ENCODE assay signal across 14 cellular contexts in genomic region chr10:77710081-77710551, GRCh38.
DNase-seq lines count a peak whose midpoint lies in the region; ATAC-seq and TF ChIP-seq lines count a peak whose summit lies in the region.
"Had no signal": no experiment of that assay in that cellular context is flagged by ENCODE, and none has a peak within 500 bp of the region (broad histone marks: within the 10 kb centered on the region; RNA-seq: fewer than 3 reads in every experiment).

No MANE protein-coding gene starts in this region.

- H3K56ac ChIP-seq in H9 (ENCODE audit: insufficient read length, low read depth, low read length): no peak overlapping the region

- H3K23ac ChIP-seq in H9 (ENCODE audit: insufficient read length, low read depth, low read length): no peak overlapping the region

- peak; percentile 44 for DNase-seq in activated CD4-positive, alpha-beta T cell treated with anti-CD3 and anti-CD28 coated beads for 36 hours
- no peak for DNase-seq in activated CD4-positive, alpha-beta T cell treated with anti-CD3 and anti-CD28 coated beads for 4 hours
- DNase-seq in H9 (peak; percentile 72), T-helper 17 cell (no peak), NCI-H2196 (lab: John Stamatoyannopoulos, UW; ENCODE audit: unreplicated experiment) (no peak), NCI-H748 treated with DMSO at 0.1 percent for 48 hours (lab: John Stamatoyannopoulos, UW) (no peak), mucosa of descending colon (no peak)
- peak; percentile 12 to 18 for DNase-seq in stimulated activated CD8-positive, alpha-beta memory T cell treated with anti-CD3 and anti-CD28 coated beads, Interleukin-2, amount 100 ng/mL, for 48 hours (ENCODE audit: low read depth in 2 of 2)
- DNase-seq: HFFc6; immature natural killer cell; naive thymus-derived CD4-positive, alpha-beta T cell; NCI-H2029 treated with DMSO at 0.1 percent for 48 hours had no signal

- no peak overlapping the region for H2AK5ac ChIP-seq in H9 (ENCODE audit: insufficient read length, low read length)

- peaks cover 8% of the 10 kb centered on the region for H3K23me2 ChIP-seq in H9 (ENCODE audit: insufficient read length, low read depth, low read length, poor library complexity, severe bottlenecking)

- no peak overlapping the region for H3K18ac ChIP-seq in H9 (ENCODE audit: insufficient read length, low read depth, low read length)

- H4K91ac ChIP-seq in H9 (ENCODE audit: insufficient read length, low read depth, low read length): no peak overlapping the region

- no peak overlapping the region for H3K4me3 Mint-ChIP-seq in activated CD4-positive, alpha-beta T cell treated with anti-CD3 and anti-CD28 coated beads for 36 hours
- peak overlapping the region; percentile 35 to 48; a peak in 3 of 5 replicates for H3K4me3 Mint-ChIP-seq in H9
- H3K4me3 Mint-ChIP-seq in T-helper 17 cell: peak overlapping the region; percentile 86

- H3K4me1 ChIP-seq in H9 (ENCODE audit: insufficient read depth, low read length): peaks cover 9% of the 10 kb centered on the region; the same call in 1 of the 2 replicates
- no peaks in the 10 kb centered on the region for H3K4me1 ChIP-seq in mucosa of descending colon (ENCODE audit: low read depth)

- H2AFZ ChIP-seq in H9 (ENCODE audit: low read length): no peak overlapping the region

- no peak overlapping the region for H2BK12ac ChIP-seq in H9 (ENCODE audit: insufficient read length, low read depth, low read length)

- no peak overlapping the region for H2BK15ac ChIP-seq in H9 (ENCODE audit: low read depth, low read length)

- peaks cover 17% of the 10 kb centered on the region for H3K27me3 Mint-ChIP-seq in activated CD4-positive, alpha-beta T cell treated with anti-CD3 and anti-CD28 coated beads for 36 hours
- peaks cover 37% of the 10 kb centered on the region for H3K27me3 Mint-ChIP-seq in H9 (ENCODE audit: low read depth)
- H3K27me3 Mint-ChIP-seq in T-helper 17 cell: peaks cover 44% of the 10 kb centered on the region

- no peak overlapping the region for H2BK5ac ChIP-seq in H9 (ENCODE audit: insufficient read length, low read length)

- WGBS in H9 (ENCODE audit: extremely low coverage, insufficient read length, low lambda C conversion rate): no CpG with 5 or more reads among the region's 14 CpGs

- peaks cover 14% of the 10 kb centered on the region for H3K4me1 Mint-ChIP-seq in activated CD4-positive, alpha-beta T cell treated with anti-CD3 and anti-CD28 coated beads for 36 hours
- H3K4me1 Mint-ChIP-seq in H9: peaks cover 47% of the 10 kb centered on the region in 2 experiments
- peaks cover 17% of the 10 kb centered on the region for H3K4me1 Mint-ChIP-seq in T-helper 17 cell

- H3K4me2 ChIP-seq in H9 (ENCODE audit: insufficient read depth, insufficient read length, low read length): peak overlapping the region; percentile 51

- intact Hi-C loops in activated CD4-positive, alpha-beta T cell treated with anti-CD3 and anti-CD28 coated beads for 36 hours (cut with DNase I, micrococcal nuclease): loop anchor here (2.0 to 10.0 kb wide), 3 partner anchors 65 to 1485 kb away; no protein-coding TSS in a partner anchor
- intact Hi-C loops in mucosa of descending colon (cut with DNase I, micrococcal nuclease): loop anchor here in 1 of 2 donors (10.0 kb wide), 1 partner anchor 535 kb away; no protein-coding TSS in a partner anchor

- peak; percentile 49 for ATAC-seq in activated CD4-positive, alpha-beta T cell treated with anti-CD3 and anti-CD28 coated beads for 36 hours
- ATAC-seq in T-helper 17 cell (peak; percentile 22), mucosa of descending colon (no peak)
- ATAC-seq: naive thymus-derived CD4-positive, alpha-beta T cell had no signal

- no peaks in the 10 kb centered on the region for H3K79me1 ChIP-seq in H9 (ENCODE audit: insufficient read depth, low read depth, low read length, poor library complexity, severe bottlenecking)

- no peaks in the 10 kb centered on the region; the same call in 1 of the 2 replicates for H3K27me3 ChIP-seq in H9 (ENCODE audit: insufficient read depth, low read length)

- POLR2A ChIA-PET in activated CD4-positive, alpha-beta T cell treated with anti-CD3 and anti-CD28 coated beads for 36 hours (lab: Charles Lee): no interaction called here

- H4K8ac ChIP-seq in H9 (replicated peaks; ENCODE audit: insufficient read length, low read depth, low read length): no peak overlapping the region

- no peaks in the 10 kb centered on the region for H3K79me2 ChIP-seq in H9 (ENCODE audit: insufficient read depth, low read length)

- H3K36me3 ChIP-seq in mucosa of descending colon (ENCODE audit: low read depth): no peaks in the 10 kb centered on the region

- no peaks in the 10 kb centered on the region for H4K20me1 ChIP-seq in H9 (ENCODE audit: control insufficient read depth, insufficient read depth, insufficient read length)

- no peak overlapping the region for H3K27ac ChIP-seq in H9 (ENCODE audit: insufficient read length, low read depth, low read length)
- H3K27ac ChIP-seq: skin epidermis had no signal

- no peak overlapping the region for H3K14ac ChIP-seq in H9 (ENCODE audit: insufficient read depth, low read length)

- no peak overlapping the region for H3T11ph ChIP-seq in H9 (ENCODE audit: low read length)

- no peak overlapping the region for H3K4me3 ChIP-seq in mucosa of descending colon

- no peaks in the 10 kb centered on the region for H3K9me3 Mint-ChIP-seq in activated CD4-positive, alpha-beta T cell treated with anti-CD3 and anti-CD28 coated beads for 36 hours (ENCODE audit: low read depth)
- H3K9me3 Mint-ChIP-seq in H9: no peaks in the 10 kb centered on the region; a peak in 1 of 5 replicates
- H3K9me3 Mint-ChIP-seq: HFFc6; immature natural killer cell; T-helper 2 cell treated with Interferon-gamma antibody and Interleukin-4, amounts not matched to agents 5 μg/mL and 100 μg/mL, for 36 hours had no signal

- no peak overlapping the region for H3K4ac ChIP-seq in H9 (ENCODE audit: low read depth, low read length)

- no peaks in the 10 kb centered on the region for H3K36me3 Mint-ChIP-seq in activated CD4-positive, alpha-beta T cell treated with anti-CD3 and anti-CD28 coated beads for 36 hours (ENCODE audit: low read depth)
- H3K36me3 Mint-ChIP-seq in H9 (ENCODE audit: insufficient read depth in 1 of 3, low read depth in 3 of 3) (no peaks in the 10 kb centered on the region), T-helper 17 cell (ENCODE audit: low read depth) (no peaks in the 10 kb centered on the region)
- H3K36me3 Mint-ChIP-seq: immature natural killer cell had no signal

- H3K9me3 ChIP-seq in H9 (ENCODE audit: control insufficient read depth, low read depth, low read length) (no peaks in the 10 kb centered on the region), T-helper 17 cell (ENCODE audit: control insufficient read depth, low read length, poor library complexity, severe bottlenecking) (no peaks in the 10 kb centered on the region), mucosa of descending colon (no peaks in the 10 kb centered on the region)

- H2BK20ac ChIP-seq in H9 (ENCODE audit: low read depth, low read length, poor library complexity, severe bottlenecking): no peak overlapping the region

- no peak overlapping the region for H3K9ac ChIP-seq in H9 (ENCODE audit: extremely low read depth, insufficient read length, low read length)

- H3K27ac Mint-ChIP-seq in activated CD4-positive, alpha-beta T cell treated with anti-CD3 and anti-CD28 coated beads for 36 hours: no peak overlapping the region
- peak overlapping the region in 1 of 3 experiments; percentile 56; a peak in 1 of 7 replicates for H3K27ac Mint-ChIP-seq in H9
- no peak overlapping the region for H3K27ac Mint-ChIP-seq in T-helper 17 cell
- H3K27ac Mint-ChIP-seq: HFFc6; immature natural killer cell; naive thymus-derived CD4-positive, alpha-beta T cell; T-helper 2 cell treated with Interferon-gamma antibody and Interleukin-4, amounts not matched to agents 5 μg/mL and 100 μg/mL, for 36 hours had no signal

- H4K5ac ChIP-seq in H9 (ENCODE audit: insufficient read length, low read depth, low read length): no peak overlapping the region

- CTCF ChIA-PET in activated CD4-positive, alpha-beta T cell treated with anti-CD3 and anti-CD28 coated beads for 36 hours (lab: Charles Lee): interaction anchor here (0.5 to 3.4 kb wide), 9 partner anchors 13 to 542 kb away, joined by 3 to 19 read pairs (median 4); no protein-coding TSS in a partner anchor

- no peak overlapping the region for H2BK120ac ChIP-seq in H9 (ENCODE audit: low read depth, low read length, poor library complexity, severe bottlenecking)

- no peak for TF ChIP-seq CTCF in H9 (conservative IDR thresholded peaks at IDR 0.05)
- no peak for TF ChIP-seq CTCF in mucosa of descending colon (IDR thresholded peaks at IDR 0.05)

Comparison
In these comparisons a context has a peak if more than half of its experiments do, and no peak if none do; other contexts are left out.
1. DNase-seq: peak in activated CD4-positive, alpha-beta T cell treated with anti-CD3 and anti-CD28 coated beads for 36 hours (single experiment), H9 (single experiment) and stimulated activated CD8-positive, alpha-beta memory T cell treated with anti-CD3 and anti-CD28 coated beads, Interleukin-2, amount 100 ng/mL, for 48 hours (2 of 2); none in activated CD4-positive, alpha-beta T cell treated with anti-CD3 and anti-CD28 coated beads for 4 hours (0 of 2), T-helper 17 cell (0 of 3), NCI-H2196 (single experiment), NCI-H748 treated with DMSO at 0.1 percent for 48 hours (single experiment) and mucosa of descending colon (0 of 3).